ENCODE assay signal across 3 cellular contexts in genomic region chr20:54224642-54225041, GRCh38.
TF ChIP-seq lines count a peak whose summit lies in the region.
"Not testable (repeated sequence)": the region's sequence is repeated elsewhere in the genome, so short reads cannot be mapped to it uniquely, and the experiment has no call there.

No MANE protein-coding gene starts in this region.

TF ChIP-seq in Ishikawa, 13 proteins besides CTCF, POLR2A, EP300 and RAD21:
- 0 out of 2 replicates have a peak, but pooled peaks have one; percentile 18 for TF ChIP-seq NFIC (IDR thresholded peaks at IDR 0.05)

TF ChIP-seq in K562, 482 proteins besides CTCF, POLR2A, EP300 and RAD21:
- peak; percentile 71 for TF ChIP-seq NFIX (CRISPR knock-in tag; IDR thresholded peaks at IDR 0.05; ENCODE audit: low read depth)
- TF ChIP-seq ZBTB11 (CRISPR knock-in tag; IDR thresholded peaks at IDR 0.05) = peak in 1 of 3 experiments; percentile 78; a peak in 1 of 6 replicates
- peak; percentile 93 for TF ChIP-seq NFIC (IDR thresholded peaks at IDR 0.05)
TF ChIP-seq in K562: peak in this region for 3; not testable (repeated sequence) for 479.

TF ChIP-seq in HepG2, 621 proteins besides CTCF, POLR2A, EP300 and RAD21:
- peak; percentile 80 for TF ChIP-seq LCORL (IDR thresholded peaks at IDR 0.05)
- TF ChIP-seq LCORL (CRISPR knock-in tag; IDR thresholded peaks at IDR 0.05) = not testable (repeated sequence)
